ENCODE assay signal across 1 cellular context in genomic region chr15:66498501-66499386, GRCh38.
TF ChIP-seq lines count a peak whose summit lies in the region.

No MANE protein-coding gene starts in this region.

TF ChIP-seq in K562, 482 proteins besides CTCF, POLR2A, EP300 and RAD21 (continued from another document and continues in another):
- TF ChIP-seq TCF3 (CRISPR knock-in tag; IDR thresholded peaks at IDR 0.05) (no peak), MIER1 (IDR thresholded peaks at IDR 0.05; ENCODE audit: low read depth) (no peak), REST (CRISPR knock-in tag; IDR thresholded peaks at IDR 0.05; ENCODE audit: low read depth) (no peak), DDX20 (tag; IDR thresholded peaks at IDR 0.05; ENCODE audit: low read depth) (no peak), PHB (CRISPR knock-in tag; IDR thresholded peaks at IDR 0.05) (0 out of 2 replicates have a peak, but pooled peaks have one; percentile 8), PML (IDR thresholded peaks at IDR 0.05; ENCODE audit: low read length) (no peak), RBFOX2 (IDR thresholded peaks at IDR 0.05; ENCODE audit: low read depth, low read length) (peak; percentile 37; the same call in 1 of the 2 replicates), CTCFL (IDR thresholded peaks at IDR 0.05; ENCODE audit: borderline replicate concordance, insufficient read depth, low read depth, low read length, poor library complexity, severe bottlenecking) (no peak), ZNF644 (tag; IDR thresholded peaks at IDR 0.05; ENCODE audit: low read depth) (no peak), ZNF785 (CRISPR knock-in tag; IDR thresholded peaks at IDR 0.05) (no peak), CGGBP1 (CRISPR knock-in tag; IDR thresholded peaks at IDR 0.05) (0 out of 2 replicates have a peak, but pooled peaks have one; percentile 59), ZKSCAN8 (CRISPR knock-in tag; IDR thresholded peaks at IDR 0.05) (no peak), ZNF408 (CRISPR knock-in tag; IDR thresholded peaks at IDR 0.05; ENCODE audit: low read depth) (no peak), TEAD2 (tag; IDR thresholded peaks at IDR 0.05) (no peak), ZBTB12 (CRISPR knock-in tag; IDR thresholded peaks at IDR 0.05) (no peak), SUPT5H (IDR thresholded peaks at IDR 0.05) (peak; percentile 37), KDM1A (IDR thresholded peaks at IDR 0.05) (no peak), KAT7 (CRISPR knock-in tag; IDR thresholded peaks at IDR 0.05; ENCODE audit: borderline replicate concordance) (no peak), ATF4 (CRISPR knock-in tag; IDR thresholded peaks at IDR 0.05) (no peak), GABPB2 (CRISPR knock-in tag; conservative IDR thresholded peaks at IDR 0.05) (no peak), ZNF316 (IDR thresholded peaks at IDR 0.05) (0 out of 2 replicates have a peak, but pooled peaks have one; percentile 7), JUNB (CRISPR knock-in tag; conservative IDR thresholded peaks at IDR 0.05) (no peak), LARP7 (IDR thresholded peaks at IDR 0.05) (no peak), HNRNPL (IDR thresholded peaks at IDR 0.05; ENCODE audit: low read depth, low read length) (0 out of 2 replicates have a peak, but pooled peaks have one; percentile 36), SMAD1 (IDR thresholded peaks at IDR 0.05; ENCODE audit: low read depth, low read length, partially characterized antibody) (peak; percentile 39), ZNF253 (CRISPR knock-in tag; conservative IDR thresholded peaks at IDR 0.05) (0 out of 2 replicates have a peak, but pooled peaks have one; percentile 56), TCF15 (CRISPR knock-in tag; IDR thresholded peaks at IDR 0.05) (no peak), FOXA3 (CRISPR knock-in tag; conservative IDR thresholded peaks at IDR 0.05 in 1 of 2, IDR thresholded peaks at IDR 0.05 in 1 of 2) (no peak), IFI16 (CRISPR knock-in tag; IDR thresholded peaks at IDR 0.05) (no peak), NR3C1 (CRISPR knock-in tag; IDR thresholded peaks at IDR 0.05) (no peak), FOSL1 (tag; conservative IDR thresholded peaks at IDR 0.05) (no peak), ZNF583 (CRISPR knock-in tag; IDR thresholded peaks at IDR 0.05) (no peak), NFE2 (IDR thresholded peaks at IDR 0.05; ENCODE audit: low read depth) (peak; percentile 52; the same call in 1 of the 2 replicates), SMARCA5 (IDR thresholded peaks at IDR 0.05) (no peak; the same call in 1 of the 2 replicates), RBM34 (IDR thresholded peaks at IDR 0.05; ENCODE audit: borderline replicate concordance, insufficient read depth, low read length) (no peak), LCOR (CRISPR knock-in tag; IDR thresholded peaks at IDR 0.05) (no peak), ZNF232 (CRISPR knock-in tag; IDR thresholded peaks at IDR 0.05) (no peak), WHSC1 (IDR thresholded peaks at IDR 0.05; ENCODE audit: low read length) (no peak), PPARD (CRISPR knock-in tag; IDR thresholded peaks at IDR 0.05) (no peak), SMC3 (conservative IDR thresholded peaks at IDR 0.05; ENCODE audit: insufficient read depth, low read depth, low read length) (peak; percentile 33; the same call in 1 of the 2 replicates), ZNF384 (IDR thresholded peaks at IDR 0.05; ENCODE audit: low read depth, low read length) (peak; percentile 21; the same call in 1 of the 2 replicates), ZMIZ1 (IDR thresholded peaks at IDR 0.05; ENCODE audit: low read depth in 2 of 2, low read length in 2 of 2) (no peak), MAFK (IDR thresholded peaks at IDR 0.05; ENCODE audit: low read length) (no peak), CTBP1 (IDR thresholded peaks at IDR 0.05; ENCODE audit: borderline replicate concordance) (no peak), TBL1XR1 (IDR thresholded peaks at IDR 0.05; ENCODE audit: low read length in 2 of 2) (no peak), SIN3B (IDR thresholded peaks at IDR 0.05; ENCODE audit: low read depth) (no peak), SNAPC5 (CRISPR knock-in tag; IDR thresholded peaks at IDR 0.05) (no peak), ETS1 (conservative IDR thresholded peaks at IDR 0.05; ENCODE audit: control insufficient read depth, low read depth, low read length) (no peak), FOS (IDR thresholded peaks at IDR 0.05; ENCODE audit: extremely low read depth, insufficient read length) (no peak), FOXP4 (CRISPR knock-in tag; IDR thresholded peaks at IDR 0.05; ENCODE audit: borderline replicate concordance) (no peak), ARID3B (CRISPR knock-in tag; IDR thresholded peaks at IDR 0.05; ENCODE audit: borderline replicate concordance) (no peak), FOXK2 (conservative IDR thresholded peaks at IDR 0.05 in 1 of 2, IDR thresholded peaks at IDR 0.05 in 1 of 2; ENCODE audit: low read depth in 2 of 2) (no peak), NRF1 (conservative IDR thresholded peaks at IDR 0.05 in 1 of 2, IDR thresholded peaks at IDR 0.05 in 1 of 2) (no peak)
